8 cellular contexts compared by ENCODE assay signal in the genomic region with DNA sequence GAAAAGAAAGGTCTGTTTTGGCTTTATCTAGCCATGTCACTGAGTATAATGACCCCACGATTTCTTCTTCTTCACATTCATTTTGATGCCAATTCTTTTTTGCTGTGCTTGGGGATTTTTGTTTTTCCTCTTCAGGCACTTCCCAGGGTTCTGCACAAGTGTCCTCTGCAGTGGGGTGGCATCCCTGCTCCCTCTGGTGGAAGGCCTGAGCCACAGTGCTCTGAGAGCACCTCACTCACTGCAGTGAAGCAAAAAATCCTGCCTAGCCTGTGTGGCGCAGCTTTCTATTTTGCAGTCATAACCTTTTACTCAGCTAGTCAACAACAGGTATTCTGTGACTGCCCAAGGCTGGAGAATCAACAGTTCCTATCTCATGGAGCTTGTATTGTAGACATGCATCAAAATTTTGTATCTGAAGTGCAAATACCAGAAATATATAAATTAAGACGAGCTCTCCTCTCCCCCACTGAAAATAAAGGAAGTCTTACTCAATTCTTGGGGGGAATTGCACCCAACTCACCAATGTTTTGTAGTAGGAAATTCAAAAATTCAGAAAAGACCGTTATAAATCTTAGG.
DNase-seq lines count a peak whose midpoint lies in the region; ATAC-seq and TF ChIP-seq lines count a peak whose summit lies in the region.

No MANE protein-coding gene starts in this region.

- no peak for TF ChIP-seq POLR2A in thyroid gland (IDR thresholded peaks at IDR 0.05)

- no peak overlapping the region for H3K4me3 ChIP-seq in AG10803 (ENCODE audit: low read length)
- H3K4me3 ChIP-seq in H7 (ENCODE audit: insufficient read depth, low read depth, low read length) = no peak overlapping the region
- H3K4me3 ChIP-seq in cardiac fibroblast (replicated peaks in 1 of 2; ENCODE audit: low read depth in 2 of 2, low read length in 2 of 2) = no peak overlapping the region
- H3K4me3 ChIP-seq in thyroid gland (replicated peaks in 1 of 3) = no peak overlapping the region

- DNase-seq in AG10803 (ENCODE audit: low read depth) (peak; percentile 67), H7 (peak; percentile 41), NCI-H748 treated with DMSO at 0.1 percent for 48 hours (lab: John Stamatoyannopoulos, UW) (peak; percentile 29), cardiac fibroblast (ENCODE audit: low read depth in 2 of 2) (peak; percentile 22 to 63), left lobe of liver (ENCODE audit: low spot score) (peak; percentile 51), thyroid gland (peak; percentile 66 to 78)

- peaks cover 0 to 5% of the 10 kb centered on the region in 2 donors for H3K4me1 ChIP-seq in thyroid gland

- peak; percentile 99 for ATAC-seq in left lobe of liver
- no peak for ATAC-seq in HG03342 (IDR thresholded peaks at IDR 0.05; ENCODE audit: unreplicated experiment)
- no peak for ATAC-seq in HG03097 (IDR thresholded peaks at IDR 0.05; ENCODE audit: low FRiP score, unreplicated experiment)

- intact Hi-C loops in thyroid gland (cut with DNase I) = no loop called here

- no peaks in the 10 kb centered on the region for H3K9me3 ChIP-seq in thyroid gland

- 55 to 62% methylated on average over 4 of the region's 4 CpGs for WGBS in thyroid gland, 2 donors

- TF ChIP-seq CTCF in AG10803 (conservative IDR thresholded peaks at IDR 0.05; ENCODE audit: low read length) (peak; percentile 96), cardiac fibroblast (IDR thresholded peaks at IDR 0.05; ENCODE audit: low read depth, low read length) (peak; percentile 55), thyroid gland (IDR thresholded peaks at IDR 0.05) (peak; percentile 56 to 89 (median 82))

- H3K36me3 ChIP-seq in H7 (replicated peaks; ENCODE audit: control insufficient read depth, insufficient read depth, low read length) = no peaks in the 10 kb centered on the region
- no peaks in the 10 kb centered on the region for H3K36me3 ChIP-seq in thyroid gland

- no peak overlapping the region for H3K27ac ChIP-seq in thyroid gland

- no peaks in the 10 kb centered on the region for H3K27me3 ChIP-seq in H7 (ENCODE audit: control insufficient read depth, insufficient read depth, low read length)
- no peaks in the 10 kb centered on the region for H3K27me3 ChIP-seq in thyroid gland
